In the genomic region with DNA sequence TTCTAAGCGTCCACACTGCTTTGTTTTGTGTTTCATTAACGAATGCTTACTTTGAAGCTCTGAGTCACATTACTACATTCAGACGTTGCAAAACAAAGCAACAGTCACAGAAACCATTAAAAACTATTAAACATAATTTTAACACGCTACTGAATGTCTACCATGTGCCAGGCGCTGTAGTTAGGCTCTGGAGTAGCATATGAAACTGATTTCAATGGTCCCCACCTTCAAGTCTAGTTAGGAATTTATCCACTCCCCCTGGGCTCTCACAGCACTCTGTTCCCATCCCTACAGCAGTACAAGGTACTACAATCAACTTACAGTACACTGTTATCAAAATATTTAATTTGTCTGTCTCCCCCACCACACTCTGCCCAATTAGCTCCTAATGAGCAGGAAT, we compare ENCODE assay signal across 8 cellular contexts. TPM values are rescaled to one million over a fixed set of nuclear protein-coding genes. Genes with fewer than 3 reads are reported as not detected.
DNase-seq lines count a peak whose midpoint lies in the region; ATAC-seq, FAIRE-seq and TF ChIP-seq lines count a peak whose summit lies in the region.

No MANE protein-coding gene starts in this region.

- H3K9me3 Mint-ChIP-seq in astrocyte (ENCODE audit: unreplicated experiment): no peaks in the 10 kb centered on the region

- FAIRE-seq in astrocyte (lab: Jason Lieb, UNC): no peak

- peak overlapping the region; percentile 90 for H3K9ac ChIP-seq in astrocyte (ENCODE audit: low read length)

- DNase-seq in A172 (ENCODE audit: low spot score) (peak; percentile 33), HAP-1 (ENCODE audit: low spot score in 2 of 2) (peak in 1 of 2 experiments; percentile 4), astrocyte (ENCODE audit: low read depth) (no peak), left lung (no peak), DMS153 (lab: John Stamatoyannopoulos, UW) (no peak), NCI-H2196 (lab: John Stamatoyannopoulos, UW; ENCODE audit: unreplicated experiment) (no peak), NCI-H524 (lab: John Stamatoyannopoulos, UW) (no peak)

- intact Hi-C loops in left lung (cut with DNase I): no loop called here

- peak overlapping the region; percentile 45 for H3K27ac ChIP-seq in astrocyte (ENCODE audit: low read depth, low read length)
- peak overlapping the region; percentile 53 to 83 for H3K27ac ChIP-seq in left lung

- H3K27me3 Mint-ChIP-seq in astrocyte (ENCODE audit: low read depth, unreplicated experiment): no peaks in the 10 kb centered on the region

- H3K27me3 ChIP-seq in HAP-1 (ENCODE audit: low read depth) (no peaks in the 10 kb centered on the region), astrocyte (ENCODE audit: insufficient read depth, low read length) (no peaks in the 10 kb centered on the region), left lung (no peaks in the 10 kb centered on the region)

- H3K4me1 Mint-ChIP-seq in astrocyte (ENCODE audit: low read depth, unreplicated experiment): peaks cover 2% of the 10 kb centered on the region

- in situ Hi-C loops in HAP-1 (cut with MboI; ENCODE audit: low sequenced_read_pairs): no loop called here

- TF ChIP-seq CTCF in astrocyte (IDR thresholded peaks at IDR 0.05; ENCODE audit: insufficient read depth, low read depth, low read length): no peak
- TF ChIP-seq CTCF in left lung (IDR thresholded peaks at IDR 0.05): no peak

- H3K27ac Mint-ChIP-seq in astrocyte (ENCODE audit: unreplicated experiment): no peak overlapping the region

- peaks cover 25% of the 10 kb centered on the region for H4K20me1 ChIP-seq in astrocyte (ENCODE audit: insufficient read depth, low read length)

- peaks cover 35% of the 10 kb centered on the region for H3K36me3 ChIP-seq in HAP-1 (replicated peaks)
- peaks cover 5% of the 10 kb centered on the region for H3K36me3 ChIP-seq in astrocyte (ENCODE audit: insufficient read depth, low read length)
- peaks cover 0 to 37% of the 10 kb centered on the region in 2 donors for H3K36me3 ChIP-seq in left lung

- H3K4me2 ChIP-seq in astrocyte (ENCODE audit: low read length): peak overlapping the region; percentile 93

- H3K4me3 ChIP-seq in HAP-1: peak overlapping the region; percentile 64
- peak overlapping the region; percentile 95 for H3K4me3 ChIP-seq in astrocyte (ENCODE audit: insufficient read depth, low read depth, low read length)
- H3K4me3 ChIP-seq in left lung: peak overlapping the region; percentile 64 to 86

- H3K4me1 ChIP-seq in HAP-1: no peaks in the 10 kb centered on the region; the same call in 1 of the 2 replicates
- H3K4me1 ChIP-seq in astrocyte (ENCODE audit: insufficient read depth, low read length): no peaks in the 10 kb centered on the region
- H3K4me1 ChIP-seq in left lung: peaks cover 0 to 21% of the 10 kb centered on the region in 2 donors

- H3K9me3 ChIP-seq in HAP-1 (no peaks in the 10 kb centered on the region; the same call in 1 of the 2 replicates), astrocyte (ENCODE audit: insufficient read depth, low read depth, low read length) (no peaks in the 10 kb centered on the region), left lung (no peaks in the 10 kb centered on the region)

- peaks cover 7% of the 10 kb centered on the region for H3K36me3 Mint-ChIP-seq in astrocyte (ENCODE audit: low read depth, unreplicated experiment)

- H2AFZ ChIP-seq in astrocyte (ENCODE audit: low read depth, low read length): peak overlapping the region; percentile 82

- peaks cover 48% of the 10 kb centered on the region for H3K79me2 ChIP-seq in astrocyte (ENCODE audit: insufficient read depth, low read length)

- ATAC-seq in left lung (peak; percentile 7), HG02678 (IDR thresholded peaks at IDR 0.05; ENCODE audit: unreplicated experiment) (no peak)

- no peak overlapping the region for H3K4me3 Mint-ChIP-seq in astrocyte (ENCODE audit: unreplicated experiment)

RNA-seq across cellular contexts. Expression of gene UTP6, which starts 0.6 kb away (rescaled TPM):
- total RNA-seq in A172 (2014; rRNA removed; shearing (Covaris generic)): 116 and 122 TPM in 2 replicates
- total RNA-seq in astrocyte (101 and 106 TPM in 2 replicates), left lung (10 to 100 TPM; 45.3 to 61.7 TPM)

RNA-seq across cellular contexts. Expression of gene SUZ12, which starts 35.9 kb away (rescaled TPM):
- 47.5 and 52.4 TPM in 2 replicates for total RNA-seq in A172 (2014; rRNA removed; shearing (Covaris generic))
- total RNA-seq in astrocyte (16.6 and 18.7 TPM in 2 replicates), left lung (10 to 100 TPM; 26.0 to 27.9 TPM)

RNA-seq across cellular contexts. Expression of gene COPRS, which starts 41.8 kb away (rescaled TPM):
- total RNA-seq in A172 (2014; rRNA removed; shearing (Covaris generic)): 416 and 441 TPM in 2 replicates
- total RNA-seq in astrocyte (27.6 and 27.8 TPM in 2 replicates), left lung (10 to 100 TPM; 32.8 to 35.4 TPM)

Comparison
In these comparisons a context has a peak if more than half of its experiments do, and no peak if none do; other contexts are left out.
1. RNA of gene COPRS, which starts 41.8 kb away (total RNA-seq): 416 to 441 TPM in A172; 32.8 to 35.4 TPM in left lung and 27.6 to 27.8 TPM in astrocyte; every median in the first group is over 10 times any median in the second.
2. Peak in every context shown above with its lines, with median percentiles within 50 percentile points of each other: H3K4me3 ChIP-seq.